In the genomic region with DNA sequence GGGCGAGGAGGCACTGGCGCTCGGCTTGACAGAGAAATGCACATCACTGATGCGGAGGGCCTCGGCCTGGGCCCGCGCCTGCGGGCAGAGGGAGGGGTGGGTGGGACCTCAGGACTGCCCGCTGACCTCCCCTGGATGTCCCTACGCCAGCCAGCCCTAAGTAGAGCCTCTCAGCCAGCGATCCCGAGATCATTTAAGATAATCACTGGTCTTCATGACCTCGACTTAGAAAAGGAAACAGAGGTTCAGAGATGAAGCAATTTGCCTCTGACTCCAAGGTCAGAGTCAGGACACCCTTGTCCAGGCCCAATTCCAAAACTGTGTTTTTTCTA, we compare ENCODE assay signal across 27 cellular contexts.
"Had no signal": no experiment of that assay in that cellular context is flagged by ENCODE, and none has a peak within 500 bp of the region (broad histone marks: within the 10 kb centered on the region; RNA-seq: fewer than 3 reads in every experiment).

No MANE protein-coding gene starts in this region.

- FAIRE-seq: endothelial cell of umbilical vein, pancreas had no signal

- H3K9me3 ChIP-seq: ascending aorta, gastroesophageal sphincter, left lung, lower lobe of right lung, neutrophil, pancreas, psoas muscle, stomach, thyroid gland, upper lobe of left lung had no signal

- H3K4me3 ChIP-seq: ascending aorta, left lung, lower lobe of right lung, pancreas, psoas muscle, smooth muscle cell, stomach, thyroid gland, upper lobe of left lung had no signal

- H3K4me2 ChIP-seq: smooth muscle cell had no signal

- H3K27me3 ChIP-seq: ascending aorta, gastroesophageal sphincter, left lung, neutrophil, pancreas, stomach, thyroid gland, upper lobe of left lung had no signal

- DNase-seq: activated CD4-positive, alpha-beta T cell treated with anti-CD3 and anti-CD28 coated beads for 1 hour; activated CD4-positive, alpha-beta T cell treated with anti-CD3 and anti-CD28 coated beads, Interleukin-2, amount 10 ng/mL, durations not matched to agents 7 days and 5 days; activated naive CD4-positive, alpha-beta T cell treated with anti-CD3 and anti-CD28 coated beads for 36 hours; activated naive CD8-positive, alpha-beta T cell treated with anti-CD3 and anti-CD28 coated beads for 36 hours; activated T-cell treated with anti-CD3 and anti-CD28 coated beads for 4 hours; activated T-cell treated with anti-CD3 and anti-CD28 coated beads, Interleukin-2, amount 50 U/mL, for 72 hours; cortex of kidney; effector memory CD8-positive, alpha-beta T cell; kidney glomerular epithelial cell; mesenchymal stem cell; psoas muscle; stimulated activated CD4-positive, alpha-beta T cell treated with anti-CD3 and anti-CD28 coated beads, Interleukin-15, amount 100 ng/mL, for 24 hours; stimulated activated CD4-positive, alpha-beta T cell treated with anti-CD3 and anti-CD28 coated beads, Interleukin-2, amount 100 ng/mL, for 24 hours; stimulated activated naive B cell treated with anti-CD40 and anti-IgM and Interleukin-4, amounts not matched to agents 10 μg/mL and 1 μg/mL and 100 μg/mL, for 72 hours; stomach; T-helper 2 cell; thyroid gland had no signal

- ATAC-seq: activated T-cell treated with anti-CD3 and anti-CD28 coated beads, Interleukin-2, amount 50 U/mL, for 72 hours; effector memory CD8-positive, alpha-beta T cell; gastroesophageal sphincter; left lung; lower lobe of right lung; natural killer cell treated with Interleukin-12 subunit alpha and Interleukin-12 subunit beta and Interleukin-15 and Interleukin-18, amount 100 ng/mL, for 72 hours; pancreas; psoas muscle; stimulated activated naive B cell treated with anti-CD40 and anti-IgM and Interleukin-4, amounts not matched to agents 10 μg/mL and 1 μg/mL and 100 μg/mL, for 72 hours had no signal

- H3K27ac ChIP-seq: ascending aorta, left lung, lower lobe of right lung, neutrophil, pancreas, psoas muscle, stomach, thyroid gland, upper lobe of left lung had no signal
